15 cellular contexts compared by ENCODE assay signal in genomic region chr10:8967004-8967530, GRCh38.
"Had no signal": no experiment of that assay in that cellular context is flagged by ENCODE, and none has a peak within 500 bp of the region (broad histone marks: within the 10 kb centered on the region; RNA-seq: fewer than 3 reads in every experiment).

No MANE protein-coding gene starts in this region.

- H3K36me3 Mint-ChIP-seq: activated CD8-positive, alpha-beta memory T cell treated with anti-CD3 and anti-CD28 coated beads, Interleukin-2, amount 10 ng/mL, durations not matched to agents 7 days and 5 days; activated naive CD4-positive, alpha-beta T cell treated with anti-CD3 and anti-CD28 coated beads, Interleukin-2, amount 10 ng/mL, durations not matched to agents 7 days and 5 days; mesothelial cell of epicardium had no signal

- ATAC-seq: activated CD8-positive, alpha-beta memory T cell treated with anti-CD3 and anti-CD28 coated beads, Interleukin-2, amount 10 ng/mL, durations not matched to agents 7 days and 5 days had no signal

- H2AFZ ChIP-seq: hepatocyte had no signal

- DNase-seq: activated CD4-positive, alpha-beta T cell treated with anti-CD3 and anti-CD28 coated beads, Interleukin-2, amount 10 ng/mL, durations not matched to agents 24 days and 14 days; activated CD8-positive, alpha-beta memory T cell treated with anti-CD3 and anti-CD28 coated beads, Interleukin-2, amount 10 ng/mL, durations not matched to agents 7 days and 5 days; activated naive CD4-positive, alpha-beta T cell treated with anti-CD3 and anti-CD28 coated beads, Interleukin-2, amount 10 ng/mL, durations not matched to agents 7 days and 5 days; amygdala; brain microvascular endothelial cell; dermis blood vessel endothelial cell; endodermal cell; kidney glomerular epithelial cell; stimulated activated CD4-positive, alpha-beta T cell treated with anti-CD3 and anti-CD28 coated beads, Interleukin-15, amount 100 ng/mL, for 24 hours; stimulated activated CD4-positive, alpha-beta T cell treated with anti-CD3 and anti-CD28 coated beads, Interleukin-4, amount 100 ng/mL, for 24 hours; T-helper 1 cell; WERI-Rb-1 had no signal

- H3K27ac ChIP-seq: brain microvascular endothelial cell, hepatocyte, WERI-Rb-1 had no signal

- H3K9me3 Mint-ChIP-seq: activated CD4-positive, alpha-beta T cell treated with anti-CD3 and anti-CD28 coated beads, Interleukin-2, amount 10 ng/mL, durations not matched to agents 24 days and 14 days; activated naive CD4-positive, alpha-beta T cell treated with anti-CD3 and anti-CD28 coated beads, Interleukin-2, amount 10 ng/mL, durations not matched to agents 7 days and 5 days; endodermal cell had no signal

- H3K4me3 Mint-ChIP-seq: activated CD4-positive, alpha-beta T cell treated with anti-CD3 and anti-CD28 coated beads, Interleukin-2, amount 10 ng/mL, durations not matched to agents 24 days and 14 days; activated CD8-positive, alpha-beta memory T cell treated with anti-CD3 and anti-CD28 coated beads, Interleukin-2, amount 10 ng/mL, durations not matched to agents 7 days and 5 days; activated naive CD4-positive, alpha-beta T cell treated with anti-CD3 and anti-CD28 coated beads, Interleukin-2, amount 10 ng/mL, durations not matched to agents 7 days and 5 days; endodermal cell; mesothelial cell of epicardium; neural crest cell had no signal

- H3K27me3 Mint-ChIP-seq: activated CD4-positive, alpha-beta T cell treated with anti-CD3 and anti-CD28 coated beads, Interleukin-2, amount 10 ng/mL, durations not matched to agents 24 days and 14 days; activated CD8-positive, alpha-beta memory T cell treated with anti-CD3 and anti-CD28 coated beads, Interleukin-2, amount 10 ng/mL, durations not matched to agents 7 days and 5 days; activated naive CD4-positive, alpha-beta T cell treated with anti-CD3 and anti-CD28 coated beads, Interleukin-2, amount 10 ng/mL, durations not matched to agents 7 days and 5 days had no signal

- H3K4me1 Mint-ChIP-seq: activated CD4-positive, alpha-beta T cell treated with anti-CD3 and anti-CD28 coated beads, Interleukin-2, amount 10 ng/mL, durations not matched to agents 24 days and 14 days; activated CD8-positive, alpha-beta memory T cell treated with anti-CD3 and anti-CD28 coated beads, Interleukin-2, amount 10 ng/mL, durations not matched to agents 7 days and 5 days; activated naive CD4-positive, alpha-beta T cell treated with anti-CD3 and anti-CD28 coated beads, Interleukin-2, amount 10 ng/mL, durations not matched to agents 7 days and 5 days; neural crest cell had no signal

- H3K79me2 ChIP-seq: hepatocyte had no signal

- H3K36me3 ChIP-seq: brain microvascular endothelial cell, WERI-Rb-1 had no signal

- H3K27me3 ChIP-seq: brain microvascular endothelial cell, hepatocyte had no signal

- H3K4me2 ChIP-seq: hepatocyte had no signal

- H3K4me3 ChIP-seq: hepatocyte had no signal

- H3K27ac Mint-ChIP-seq: activated CD4-positive, alpha-beta T cell treated with anti-CD3 and anti-CD28 coated beads, Interleukin-2, amount 10 ng/mL, durations not matched to agents 24 days and 14 days; activated CD8-positive, alpha-beta memory T cell treated with anti-CD3 and anti-CD28 coated beads, Interleukin-2, amount 10 ng/mL, durations not matched to agents 7 days and 5 days; activated naive CD4-positive, alpha-beta T cell treated with anti-CD3 and anti-CD28 coated beads, Interleukin-2, amount 10 ng/mL, durations not matched to agents 7 days and 5 days; endodermal cell; mesothelial cell of epicardium had no signal
